Comparison of ENCODE assay signal across 8 cellular contexts in the genomic region with DNA sequence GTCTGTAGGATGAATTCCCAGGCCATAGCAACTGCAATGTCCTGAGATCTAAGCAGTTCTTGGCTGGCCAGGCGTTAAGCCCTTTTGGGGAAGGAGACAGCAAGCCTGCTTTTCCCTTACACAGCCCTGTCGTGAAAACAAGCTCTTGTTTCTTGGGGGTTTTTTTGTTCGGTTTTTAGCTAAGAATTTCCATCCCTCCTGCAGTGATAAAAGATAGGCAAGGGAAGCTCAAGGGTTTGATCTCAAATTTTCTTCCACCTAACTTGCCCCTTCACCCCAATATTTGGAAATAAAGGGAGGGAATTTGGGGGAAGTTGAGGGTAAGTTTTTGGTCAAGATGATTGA. TPM values are rescaled to one million over a fixed set of nuclear protein-coding genes. Genes with fewer than 3 reads are reported as not detected.
DNase-seq lines count a peak whose midpoint lies in the region; ATAC-seq and TF ChIP-seq lines count a peak whose summit lies in the region.

No MANE protein-coding gene starts in this region.

- no peaks in the 10 kb centered on the region for H3K9me3 Mint-ChIP-seq in activated T-helper 1 cell treated with anti-CD3 and anti-CD28 coated beads, Interleukin-12 subunit alpha, Interleukin-12 subunit beta, Interleukin-2, Interleukin-4 antibody, amounts not matched to agents 30 ng/mL and 10 ng/mL and 1 ng/mL, durations not matched to agents 14 hours and 24 hours and 36 hours
- H3K9me3 Mint-ChIP-seq in stimulated activated effector memory CD8-positive, alpha-beta T cell treated with anti-CD3 and anti-CD28 coated beads, Interleukin-12 subunit alpha, Interleukin-12 subunit beta, amount 100 ng/mL, for 72 hours = no peaks in the 10 kb centered on the region

- no peak overlapping the region; the same call in 1 of the 2 replicates for H2AFZ ChIP-seq in SK-N-SH (ENCODE audit: low read depth)

- H3K9me2 ChIP-seq in SK-N-SH = no peaks in the 10 kb centered on the region

- H3K27ac Mint-ChIP-seq in activated T-helper 1 cell treated with anti-CD3 and anti-CD28 coated beads, Interleukin-12 subunit alpha, Interleukin-12 subunit beta, Interleukin-2, Interleukin-4 antibody, amounts not matched to agents 30 ng/mL and 10 ng/mL and 1 ng/mL, durations not matched to agents 14 hours and 24 hours and 36 hours = no peak overlapping the region
- H3K27ac Mint-ChIP-seq in stimulated activated effector memory CD8-positive, alpha-beta T cell treated with anti-CD3 and anti-CD28 coated beads, Interleukin-12 subunit alpha, Interleukin-12 subunit beta, amount 100 ng/mL, for 72 hours = no peak overlapping the region

- TF ChIP-seq EP300 in SK-N-SH (IDR thresholded peaks at IDR 0.05; ENCODE audit: borderline replicate concordance in 1 of 2, low read depth in 1 of 2, low read length in 1 of 2) = no peak

- DNase-seq in SK-N-SH = no peak
- no peak for DNase-seq in activated T-helper 1 cell treated with anti-CD3 and anti-CD28 coated beads, Interleukin-12 subunit alpha, Interleukin-12 subunit beta, Interleukin-2, Interleukin-4 antibody, amounts not matched to agents 30 ng/mL and 10 ng/mL and 1 ng/mL, durations not matched to agents 14 hours and 24 hours and 36 hours (ENCODE audit: low spot score)
- DNase-seq in stimulated activated effector memory CD8-positive, alpha-beta T cell treated with anti-CD3 and anti-CD28 coated beads, Interleukin-12 subunit alpha, Interleukin-12 subunit beta, amount 100 ng/mL, for 72 hours (ENCODE audit: low spot score in 2 of 2) = no peak
- no peak for DNase-seq in midbrain (lab: John Stamatoyannopoulos, UW)

- H3K9me3 ChIP-seq in SK-N-SH (no peaks in the 10 kb centered on the region), iPS-18c (ENCODE audit: control insufficient read depth, insufficient read depth, low read length) (no peaks in the 10 kb centered on the region)

- H3K27me3 ChIP-seq in SK-N-SH (ENCODE audit: insufficient read depth) = peaks cover 8% of the 10 kb centered on the region; the same call in 1 of the 2 replicates

- H3K4me3 ChIP-seq in SK-N-SH (ENCODE audit: low read depth in 2 of 2, low read length in 1 of 2) (peak overlapping the region; percentile 76 to 82), iPS-18c (ENCODE audit: insufficient read depth, low read depth, low read length) (peak overlapping the region; percentile 87)

- no peak overlapping the region for H3K27ac ChIP-seq in SK-N-SH (ENCODE audit: low read depth in 2 of 2, low read length in 1 of 2)

- no peak overlapping the region; the same call in 1 of the 2 replicates for H3K9ac ChIP-seq in SK-N-SH

- ATAC-seq in SK-N-SH treated with all-trans-retinoic acid at 6 μM for 48 hours = no peak
- no peak for ATAC-seq in stimulated activated effector memory CD8-positive, alpha-beta T cell treated with anti-CD3 and anti-CD28 coated beads, Interleukin-12 subunit alpha, Interleukin-12 subunit beta, amount 100 ng/mL, for 72 hours
- ATAC-seq in HG03135 (IDR thresholded peaks at IDR 0.05; ENCODE audit: unreplicated experiment) = no peak
- ATAC-seq in GM21786 (IDR thresholded peaks at IDR 0.05; ENCODE audit: unreplicated experiment) = no peak

- POLR2A ChIA-PET in SK-N-SH (lab: Yijun Ruan, JAX) = interaction anchor here (1.1 kb wide), 1 partner anchor 61 kb away, joined by 3 read pairs; no protein-coding TSS in a partner anchor

- H4K20me1 ChIP-seq in SK-N-SH (ENCODE audit: insufficient read depth) = no peaks in the 10 kb centered on the region

- no peak for TF ChIP-seq CTCF in SK-N-SH (IDR thresholded peaks at IDR 0.05)

- peaks cover 2% of the 10 kb centered on the region for H3K36me3 Mint-ChIP-seq in activated T-helper 1 cell treated with anti-CD3 and anti-CD28 coated beads, Interleukin-12 subunit alpha, Interleukin-12 subunit beta, Interleukin-2, Interleukin-4 antibody, amounts not matched to agents 30 ng/mL and 10 ng/mL and 1 ng/mL, durations not matched to agents 14 hours and 24 hours and 36 hours (ENCODE audit: low read depth)
- no peaks in the 10 kb centered on the region for H3K36me3 Mint-ChIP-seq in stimulated activated effector memory CD8-positive, alpha-beta T cell treated with anti-CD3 and anti-CD28 coated beads, Interleukin-12 subunit alpha, Interleukin-12 subunit beta, amount 100 ng/mL, for 72 hours

- WGBS in SK-N-SH (ENCODE audit: low lambda C conversion rate) = 59% methylated on average over 3 of the region's 3 CpGs

- H3K79me2 ChIP-seq in SK-N-SH (ENCODE audit: insufficient read depth) = no peaks in the 10 kb centered on the region

- H3K4me3 Mint-ChIP-seq in activated T-helper 1 cell treated with anti-CD3 and anti-CD28 coated beads, Interleukin-12 subunit alpha, Interleukin-12 subunit beta, Interleukin-2, Interleukin-4 antibody, amounts not matched to agents 30 ng/mL and 10 ng/mL and 1 ng/mL, durations not matched to agents 14 hours and 24 hours and 36 hours = peak overlapping the region; percentile 65
- H3K4me3 Mint-ChIP-seq in stimulated activated effector memory CD8-positive, alpha-beta T cell treated with anti-CD3 and anti-CD28 coated beads, Interleukin-12 subunit alpha, Interleukin-12 subunit beta, amount 100 ng/mL, for 72 hours = peak overlapping the region; percentile 54

- peaks cover 54% of the 10 kb centered on the region for H3K27me3 Mint-ChIP-seq in activated T-helper 1 cell treated with anti-CD3 and anti-CD28 coated beads, Interleukin-12 subunit alpha, Interleukin-12 subunit beta, Interleukin-2, Interleukin-4 antibody, amounts not matched to agents 30 ng/mL and 10 ng/mL and 1 ng/mL, durations not matched to agents 14 hours and 24 hours and 36 hours (ENCODE audit: insufficient read depth)

- H3K36me3 ChIP-seq in SK-N-SH (replicated peaks in 1 of 2; ENCODE audit: control insufficient read depth in 1 of 2, insufficient read depth in 2 of 2, low read length in 1 of 2) = no peaks in the 10 kb centered on the region

- CTCF ChIA-PET in SK-N-SH (lab: Yijun Ruan, JAX) = interaction anchor here (0.6 to 9.5 kb wide), 8 partner anchors 19 to 459 kb away, joined by 3 to 231 read pairs (median 4); no protein-coding TSS in a partner anchor

- peaks cover 0 to 6% of the 10 kb centered on the region in 2 experiments; a peak in 2 of 4 replicates for H3K4me1 ChIP-seq in SK-N-SH (ENCODE audit: control insufficient read depth in 1 of 2, insufficient read depth in 2 of 2, low read depth in 1 of 2, low read length in 1 of 2)

- intact Hi-C loops in activated T-helper 1 cell treated with anti-CD3 and anti-CD28 coated beads, Interleukin-12 subunit alpha, Interleukin-12 subunit beta, Interleukin-2, Interleukin-4 antibody, amounts not matched to agents 30 ng/mL and 10 ng/mL and 1 ng/mL, durations not matched to agents 14 hours and 24 hours and 36 hours (cut with micrococcal nuclease) = no loop called here

- TF ChIP-seq RAD21 in SK-N-SH (IDR thresholded peaks at IDR 0.05; ENCODE audit: low read length) = no peak

- H3K4me2 ChIP-seq in SK-N-SH = peak overlapping the region; percentile 97

- no peaks in the 10 kb centered on the region for H3F3A ChIP-seq in SK-N-SH (replicated peaks; ENCODE audit: insufficient read depth)

- H3K4me1 Mint-ChIP-seq in activated T-helper 1 cell treated with anti-CD3 and anti-CD28 coated beads, Interleukin-12 subunit alpha, Interleukin-12 subunit beta, Interleukin-2, Interleukin-4 antibody, amounts not matched to agents 30 ng/mL and 10 ng/mL and 1 ng/mL, durations not matched to agents 14 hours and 24 hours and 36 hours (ENCODE audit: low read depth) = peaks cover 16% of the 10 kb centered on the region
- peaks cover 13% of the 10 kb centered on the region for H3K4me1 Mint-ChIP-seq in stimulated activated effector memory CD8-positive, alpha-beta T cell treated with anti-CD3 and anti-CD28 coated beads, Interleukin-12 subunit alpha, Interleukin-12 subunit beta, amount 100 ng/mL, for 72 hours

TF ChIP-seq in SK-N-SH, 30 proteins besides CTCF, POLR2A, EP300 and RAD21 (continues in another document):
- TF ChIP-seq GABPA (IDR thresholded peaks at IDR 0.05; ENCODE audit: low read depth) (no peak), ELF1 (IDR thresholded peaks at IDR 0.05) (no peak), FOXJ3 (CRISPR knock-in tag; IDR thresholded peaks at IDR 0.05) (no peak), RXRA (IDR thresholded peaks at IDR 0.05; ENCODE audit: borderline replicate concordance, low read depth) (no peak), JUND (IDR thresholded peaks at IDR 0.05) (no peak), SIN3A (IDR thresholded peaks at IDR 0.05; ENCODE audit: borderline replicate concordance, low read depth, low read length) (no peak)
- TF ChIP-seq, protein P1, sequence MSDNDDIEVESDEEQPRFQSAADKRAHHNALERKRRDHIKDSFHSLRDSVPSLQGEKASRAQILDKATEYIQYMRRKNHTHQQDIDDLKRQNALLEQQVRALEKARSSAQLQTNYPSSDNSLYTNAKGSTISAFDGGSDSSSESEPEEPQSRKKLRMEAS (IDR thresholded peaks at IDR 0.05; ENCODE audit: low read depth) = no peak

TF ChIP-seq in SK-N-SH treated with all-trans-retinoic acid at 6 μM for 48 hours, 23 proteins besides CTCF, POLR2A, EP300 and RAD21 (continues in another document):
- TF ChIP-seq ZFP3 (CRISPR knock-in tag; IDR thresholded peaks at IDR 0.05) = no peak
- TF ChIP-seq ZNF8 (CRISPR knock-in tag; IDR thresholded peaks at IDR 0.05) = no peak
- TF ChIP-seq, protein P2, sequence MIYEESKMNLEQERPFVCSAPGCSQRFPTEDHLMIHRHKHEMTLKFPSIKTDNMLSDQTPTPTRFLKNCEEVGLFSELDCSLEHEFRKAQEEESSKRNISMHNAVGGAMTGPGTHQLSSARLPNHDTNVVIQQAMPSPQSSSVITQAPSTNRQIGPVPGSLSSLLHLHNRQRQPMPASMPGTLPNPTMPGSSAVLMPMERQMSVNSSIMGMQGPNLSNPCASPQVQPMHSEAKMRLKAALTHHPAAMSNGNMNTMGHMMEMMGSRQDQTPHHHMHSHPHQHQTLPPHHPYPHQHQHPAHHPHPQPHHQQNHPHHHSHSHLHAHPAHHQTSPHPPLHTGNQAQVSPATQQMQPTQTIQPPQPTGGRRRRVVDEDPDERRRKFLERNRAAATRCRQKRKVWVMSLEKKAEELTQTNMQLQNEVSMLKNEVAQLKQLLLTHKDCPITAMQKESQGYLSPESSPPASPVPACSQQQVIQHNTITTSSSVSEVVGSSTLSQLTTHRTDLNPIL (CRISPR knock-in tag; IDR thresholded peaks at IDR 0.05; ENCODE audit: low read depth) = no peak
- no peak for TF ChIP-seq ZFP30 (CRISPR knock-in tag; IDR thresholded peaks at IDR 0.05)

RNA-seq across cellular contexts. Expression of a gene that starts 1.5 kb away (rescaled TPM):
- 5.8 and 9.2 TPM in 2 replicates for polyA plus RNA-seq in SK-N-SH (2012; rRNA removed)
- 8.1 and 9.5 TPM in 2 replicates for polyA plus RNA-seq in SK-N-SH (2012; cell fraction: cytosol; rRNA removed)
- polyA plus RNA-seq in SK-N-SH (2012; cell fraction: nucleus; rRNA removed) = 2.7 and 3.6 TPM in 2 replicates
- 3.5 and 4.2 TPM in 2 replicates for total RNA-seq in activated T-helper 1 cell treated with anti-CD3 and anti-CD28 coated beads, Interleukin-12 subunit alpha, Interleukin-12 subunit beta, Interleukin-2, Interleukin-4 antibody, amounts not matched to agents 30 ng/mL and 10 ng/mL and 1 ng/mL, durations not matched to agents 14 hours and 24 hours and 36 hours
